33 cellular contexts compared by ENCODE assay signal in the genomic region with DNA sequence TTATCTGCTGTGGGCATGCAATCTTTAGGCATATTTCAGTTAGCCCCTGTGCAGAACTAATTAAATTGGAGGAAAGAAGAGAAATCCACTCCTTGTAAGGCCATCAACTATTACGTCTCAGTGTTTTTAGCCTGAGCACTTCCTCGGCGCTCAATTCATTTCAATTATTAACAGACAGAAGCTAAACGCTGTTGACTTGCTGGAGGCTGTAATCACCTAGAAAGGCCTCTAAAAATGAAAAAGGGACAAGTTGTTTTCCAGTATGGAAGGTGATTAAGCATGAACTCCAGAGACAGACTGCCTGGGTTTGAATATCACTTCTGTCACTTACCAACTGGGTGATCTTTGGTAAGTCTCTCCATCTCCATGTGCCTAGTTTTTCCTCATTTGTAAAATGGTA. TPM values are rescaled to one million over a fixed set of nuclear protein-coding genes. Genes with fewer than 3 reads are reported as not detected.
DNase-seq lines count a peak whose midpoint lies in the region; ATAC-seq, FAIRE-seq and TF ChIP-seq lines count a peak whose summit lies in the region.
"Had no signal": no experiment of that assay in that cellular context is flagged by ENCODE, and none has a peak within 500 bp of the region (broad histone marks: within the 10 kb centered on the region; RNA-seq: fewer than 3 reads in every experiment).

No MANE protein-coding gene starts in this region.

- H3K27ac ChIP-seq in CD4-positive, alpha-beta memory T cell (ENCODE audit: low read depth, low read length) = peak overlapping the region; percentile 49
- H3K27ac ChIP-seq: esophagus squamous epithelium, foreskin keratinocyte, heart left ventricle, right atrium auricular region, testis had no signal

- POLR2A ChIA-PET in activated CD4-positive, alpha-beta T cell treated with anti-CD3 and anti-CD28 coated beads, Interleukin-2, amount 10 ng/mL, durations not matched to agents 7 days and 5 days (lab: Charles Lee) = no interaction called here
- POLR2A ChIA-PET in CD4-positive, alpha-beta memory T cell (lab: Charles Lee; ENCODE audit: partially characterized antibody) = interaction anchor here (1.3 to 23.2 kb wide), 9 partner anchors 8 to 246 kb away, joined by 3 to 460 read pairs (median 7); a partner anchor contains a TSS
- POLR2A ChIA-PET in activated CD8-positive, alpha-beta T cell treated with anti-CD3 and anti-CD28 coated beads, Interleukin-2, amount 10 ng/mL, durations not matched to agents 7 days and 5 days (lab: Charles Lee) = interaction anchor here (0.7 to 3.1 kb wide), 10 partner anchors 9 to 84 kb away, joined by 3 to 28 read pairs (median 9); a partner anchor contains a TSS

- H3K4me1 Mint-ChIP-seq in activated CD4-positive, alpha-beta T cell treated with anti-CD3 and anti-CD28 coated beads, Interleukin-2, amount 10 ng/mL, durations not matched to agents 7 days and 5 days = peaks cover 90% of the 10 kb centered on the region
- H3K4me1 Mint-ChIP-seq in CD4-positive, alpha-beta memory T cell = peaks cover 77 to 94% (median 86%) of the 10 kb centered on the region in 4 donors
- peaks cover 89% of the 10 kb centered on the region for H3K4me1 Mint-ChIP-seq in activated CD8-positive, alpha-beta T cell treated with anti-CD3 and anti-CD28 coated beads, Interleukin-2, amount 10 ng/mL, durations not matched to agents 7 days and 5 days (ENCODE audit: low read depth)

- H3K36me3 Mint-ChIP-seq in activated CD4-positive, alpha-beta T cell treated with anti-CD3 and anti-CD28 coated beads, Interleukin-2, amount 10 ng/mL, durations not matched to agents 7 days and 5 days (ENCODE audit: low read depth) = peaks cover 68% of the 10 kb centered on the region
- H3K36me3 Mint-ChIP-seq in CD4-positive, alpha-beta memory T cell = peaks cover 32 to 44% of the 10 kb centered on the region in 2 donors
- H3K36me3 Mint-ChIP-seq in activated CD8-positive, alpha-beta T cell treated with anti-CD3 and anti-CD28 coated beads, Interleukin-2, amount 10 ng/mL, durations not matched to agents 7 days and 5 days (ENCODE audit: low read depth) = peaks cover 63% of the 10 kb centered on the region
- H3K36me3 Mint-ChIP-seq: brain had no signal

- H3K4me1 ChIP-seq in CD4-positive, alpha-beta memory T cell (ENCODE audit: insufficient read depth, low read length) = peaks cover 95% of the 10 kb centered on the region
- H3K4me1 ChIP-seq: foreskin keratinocyte, heart left ventricle, right atrium auricular region, testis had no signal

- H3K36me3 ChIP-seq in CD4-positive, alpha-beta memory T cell (ENCODE audit: insufficient read depth, low read length) = peaks cover 4% of the 10 kb centered on the region
- H3K36me3 ChIP-seq: esophagus squamous epithelium, heart left ventricle, right atrium auricular region had no signal

- TF ChIP-seq CTCF in D721Med (IDR thresholded peaks at IDR 0.05; ENCODE audit: insufficient read depth, missing control alignments) = no peak

- peak overlapping the region; percentile 61 for H3K4me3 Mint-ChIP-seq in activated CD4-positive, alpha-beta T cell treated with anti-CD3 and anti-CD28 coated beads, Interleukin-2, amount 10 ng/mL, durations not matched to agents 7 days and 5 days
- peak overlapping the region in 7 of 8 donors; percentile 32 to 88 (median 76) for H3K4me3 Mint-ChIP-seq in CD4-positive, alpha-beta memory T cell
- H3K4me3 Mint-ChIP-seq in activated CD8-positive, alpha-beta T cell treated with anti-CD3 and anti-CD28 coated beads, Interleukin-2, amount 10 ng/mL, durations not matched to agents 7 days and 5 days = peak overlapping the region; percentile 63
- H3K4me3 Mint-ChIP-seq: activated B cell treated with CpG ODN at 0.5 μM for 24 hours, brain had no signal

- FAIRE-seq in D721Med (lab: Jason Lieb, UNC) = no peak
- FAIRE-seq: endometrium, keratinocyte, small intestine, urothelium cell line had no signal

- peak overlapping the region; percentile 94 for H3K27ac Mint-ChIP-seq in activated CD4-positive, alpha-beta T cell treated with anti-CD3 and anti-CD28 coated beads, Interleukin-2, amount 10 ng/mL, durations not matched to agents 7 days and 5 days
- H3K27ac Mint-ChIP-seq in CD4-positive, alpha-beta memory T cell = peak overlapping the region; percentile 74 to 96 (median 91)
- peak overlapping the region; percentile 87 for H3K27ac Mint-ChIP-seq in activated CD8-positive, alpha-beta T cell treated with anti-CD3 and anti-CD28 coated beads, Interleukin-2, amount 10 ng/mL, durations not matched to agents 7 days and 5 days
- H3K27ac Mint-ChIP-seq: activated B cell treated with CpG ODN at 0.5 μM for 24 hours had no signal

- no peaks in the 10 kb centered on the region for H3K27me3 ChIP-seq in CD4-positive, alpha-beta memory T cell (ENCODE audit: insufficient read depth, low read length)
- H3K27me3 ChIP-seq: esophagus squamous epithelium, foreskin keratinocyte, right atrium auricular region, testis had no signal

- CTCF ChIA-PET in activated CD4-positive, alpha-beta T cell treated with anti-CD3 and anti-CD28 coated beads, Interleukin-2, amount 10 ng/mL, durations not matched to agents 7 days and 5 days (lab: Charles Lee) = interaction anchor here (0.7 to 2.6 kb wide), 4 partner anchors 9 to 251 kb away, joined by 3 to 17 read pairs (median 9); no protein-coding TSS in a partner anchor
- CTCF ChIA-PET in CD4-positive, alpha-beta memory T cell (lab: Charles Lee; ENCODE audit: partially characterized antibody) = interaction anchor here (0.6 to 13.1 kb wide), 7 partner anchors 10 to 79 kb away, joined by 3 to 64 read pairs (median 3); no protein-coding TSS in a partner anchor
- CTCF ChIA-PET in activated CD8-positive, alpha-beta T cell treated with anti-CD3 and anti-CD28 coated beads, Interleukin-2, amount 10 ng/mL, durations not matched to agents 7 days and 5 days (lab: Charles Lee) = interaction anchor here (0.6 to 3.4 kb wide), 11 partner anchors 8 to 463 kb away, joined by 3 to 14 read pairs (median 5); no protein-coding TSS in a partner anchor

- no peak for ATAC-seq in activated CD8-positive, alpha-beta T cell treated with anti-CD3 and anti-CD28 coated beads, Interleukin-2, amount 10 ng/mL, durations not matched to agents 7 days and 5 days
- ATAC-seq: foreskin keratinocyte, heart left ventricle, left ventricle myocardium superior had no signal

- H3K9me3 Mint-ChIP-seq in activated CD4-positive, alpha-beta T cell treated with anti-CD3 and anti-CD28 coated beads, Interleukin-2, amount 10 ng/mL, durations not matched to agents 7 days and 5 days = no peaks in the 10 kb centered on the region
- no peaks in the 10 kb centered on the region for H3K9me3 Mint-ChIP-seq in CD4-positive, alpha-beta memory T cell
- no peaks in the 10 kb centered on the region for H3K9me3 Mint-ChIP-seq in activated CD8-positive, alpha-beta T cell treated with anti-CD3 and anti-CD28 coated beads, Interleukin-2, amount 10 ng/mL, durations not matched to agents 7 days and 5 days (ENCODE audit: insufficient read depth)
- H3K9me3 Mint-ChIP-seq: activated B cell treated with CpG ODN at 0.5 μM for 24 hours, brain had no signal

- no peak for DNase-seq in activated CD4-positive, alpha-beta T cell treated with anti-CD3 and anti-CD28 coated beads, Interleukin-2, amount 10 ng/mL, durations not matched to agents 7 days and 5 days
- DNase-seq in activated CD4-positive, alpha-beta T cell treated with anti-CD3 and anti-CD28 coated beads for 1 hour = no peak
- DNase-seq in CD4-positive, alpha-beta memory T cell = no peak
- DNase-seq in activated CD8-positive, alpha-beta T cell treated with anti-CD3 and anti-CD28 coated beads, Interleukin-2, amount 10 ng/mL, durations not matched to agents 7 days and 5 days = no peak
- DNase-seq in left kidney (ENCODE audit: low read depth, low spot score) (peak; percentile 19), HCEC 1CT (no peak), D721Med (ENCODE audit: insufficient read length, low spot score) (no peak)
- no peak for DNase-seq in activated CD8-positive, alpha-beta memory T cell treated with anti-CD3 and anti-CD28 coated beads, Interleukin-2, amount 50 U/mL, for 48 hours
- DNase-seq: activated B cell treated with CpG ODN at 0.5 μM for 24 hours; AML-193; amniotic stem cell; cerebellar nuclear complex; dermis blood vessel endothelial cell; DMS153; esophagus squamous epithelium; foreskin keratinocyte; GOT3; heart left ventricle; left ventricle myocardium superior; mesendoderm; NCI-H1048; NCI-H1694; NCI-H446 treated with DMSO at 0.1 percent for 48 hours; NCI-H774; SIG-M5; small intestine; stimulated activated naive CD4-positive, alpha-beta T cell; testis had no signal

- H3K9me3 ChIP-seq in CD4-positive, alpha-beta memory T cell (ENCODE audit: control insufficient read depth in 1 of 2, low read length in 2 of 2) = no peaks in the 10 kb centered on the region
- H3K9me3 ChIP-seq: esophagus squamous epithelium, heart left ventricle, right atrium auricular region, testis had no signal

- intact Hi-C loops in CD4-positive, alpha-beta memory T cell (cut with micrococcal nuclease) = loop anchor here (5.0 kb wide), 1 partner anchor 33 kb away; no protein-coding TSS in a partner anchor

- no peak overlapping the region for H3K4me3 ChIP-seq in CD4-positive, alpha-beta memory T cell (ENCODE audit: low read length in 2 of 2)
- H3K4me3 ChIP-seq: esophagus squamous epithelium, heart left ventricle, right atrium auricular region, testis had no signal

- H3K27me3 Mint-ChIP-seq in activated CD4-positive, alpha-beta T cell treated with anti-CD3 and anti-CD28 coated beads, Interleukin-2, amount 10 ng/mL, durations not matched to agents 7 days and 5 days = no peaks in the 10 kb centered on the region
- no peaks in the 10 kb centered on the region for H3K27me3 Mint-ChIP-seq in CD4-positive, alpha-beta memory T cell
- no peaks in the 10 kb centered on the region for H3K27me3 Mint-ChIP-seq in activated CD8-positive, alpha-beta T cell treated with anti-CD3 and anti-CD28 coated beads, Interleukin-2, amount 10 ng/mL, durations not matched to agents 7 days and 5 days (ENCODE audit: low read depth)
- H3K27me3 Mint-ChIP-seq: brain had no signal

RNA-seq across cellular contexts. Expression of a gene that starts 59.6 kb away (rescaled TPM):
- 100 to 1,000 TPM; 386 to 498 TPM for total RNA-seq in activated CD4-positive, alpha-beta T cell treated with anti-CD3 and anti-CD28 coated beads, Interleukin-2, amount 10 ng/mL, durations not matched to agents 7 days and 5 days
- total RNA-seq in CD4-positive, alpha-beta memory T cell = 100 to 1,000 TPM; 363 to 382 TPM
- polyA plus RNA-seq in CD4-positive, alpha-beta memory T cell = 100 to 1,000 TPM; 307 to 399 TPM
- total RNA-seq in activated CD8-positive, alpha-beta T cell treated with anti-CD3 and anti-CD28 coated beads, Interleukin-2, amount 10 ng/mL, durations not matched to agents 7 days and 5 days = 100 to 1,000 TPM; 205 to 246 TPM
